8 cellular contexts compared by ENCODE assay signal in the genomic region with DNA sequence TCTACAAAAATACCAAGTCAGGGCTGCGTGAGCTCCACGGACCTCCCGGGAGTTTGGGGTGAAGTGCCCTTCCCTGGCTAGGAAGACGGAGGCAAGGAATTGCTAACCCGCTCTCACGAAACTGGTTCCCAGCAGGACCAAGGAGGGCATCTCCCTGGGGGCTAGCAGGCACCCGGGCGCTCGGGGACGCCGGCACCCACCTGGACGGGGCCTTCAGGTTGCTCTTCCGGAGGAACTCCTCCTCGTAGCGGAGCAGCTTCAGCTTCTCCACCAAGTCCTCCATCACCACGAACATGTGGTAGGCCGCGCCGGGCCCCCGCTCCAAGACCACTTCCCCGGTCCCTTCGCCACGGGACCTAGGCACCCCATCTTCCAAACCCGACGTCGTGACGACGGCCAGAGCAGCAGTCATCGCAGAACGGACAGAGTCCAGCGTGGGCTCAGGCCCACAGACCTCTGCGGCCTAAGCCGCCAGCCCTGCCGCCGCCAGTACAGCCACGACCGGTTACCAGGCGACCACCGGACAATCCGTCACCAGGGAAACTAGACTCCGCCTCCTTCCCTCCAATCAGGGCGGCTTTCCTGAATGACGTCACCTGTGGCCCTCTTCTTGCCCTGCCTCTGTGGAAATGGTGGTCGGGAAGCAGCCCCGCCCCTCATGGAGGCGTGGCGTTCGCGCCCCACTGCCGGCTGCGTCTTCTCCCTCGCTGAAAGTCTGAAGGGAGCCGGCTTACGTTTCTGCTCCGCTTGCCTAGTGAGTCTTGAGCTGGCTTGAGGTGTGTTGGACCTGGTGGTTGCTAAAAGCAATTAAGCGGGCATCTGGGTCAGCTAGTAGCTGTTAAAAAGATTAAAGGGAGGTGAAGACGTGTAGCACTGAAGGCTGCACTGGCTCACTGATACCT. TPM values are rescaled to one million over a fixed set of nuclear protein-coding genes. Genes with fewer than 3 reads are reported as not detected.
DNase-seq lines count a peak whose midpoint lies in the region; ATAC-seq and TF ChIP-seq lines count a peak whose summit lies in the region.

A gene with protein sequence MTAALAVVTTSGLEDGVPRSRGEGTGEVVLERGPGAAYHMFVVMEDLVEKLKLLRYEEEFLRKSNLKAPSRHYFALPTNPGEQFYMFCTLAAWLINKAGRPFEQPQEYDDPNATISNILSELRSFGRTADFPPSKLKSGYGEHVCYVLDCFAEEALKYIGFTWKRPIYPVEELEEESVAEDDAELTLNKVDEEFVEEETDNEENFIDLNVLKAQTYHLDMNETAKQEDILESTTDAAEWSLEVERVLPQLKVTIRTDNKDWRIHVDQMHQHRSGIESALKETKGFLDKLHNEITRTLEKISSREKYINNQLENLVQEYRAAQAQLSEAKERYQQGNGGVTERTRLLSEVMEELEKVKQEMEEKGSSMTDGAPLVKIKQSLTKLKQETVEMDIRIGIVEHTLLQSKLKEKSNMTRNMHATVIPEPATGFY (minus strand): TSS at position 514 of the 902 bp plus-strand sequence. CDS start 102 bp downstream, at position 412.

- H3K79me2 ChIP-seq in PC-9 (ENCODE audit: low read depth): peaks cover 20% of the 10 kb centered on the region

- H3K4me3 ChIP-seq in Jurkat, Clone E6-1 (ENCODE audit: low read length): peak within 1 kb of the TSS; percentile 58
- H3K4me3 ChIP-seq in PC-9 (peak within 1 kb of the TSS; percentile 85), mucosa of rectum (ENCODE audit: low read length in 2 of 2) (peak within 1 kb of the TSS; percentile 79 to 87)

- TF ChIP-seq POLR2A in erythroblast (IDR thresholded peaks at IDR 0.05; ENCODE audit: low read length): peak; percentile 65

- peak within 1 kb of the TSS; percentile 98 for H3K27ac Mint-ChIP-seq in activated T-cell treated with anti-CD3 and anti-CD28 coated beads, Interleukin-2, amount 50 U/mL, for 24 hours

- no peaks in the 10 kb centered on the region for H3K27me3 ChIP-seq in PC-9 (ENCODE audit: insufficient read depth, low read depth)
- H3K27me3 ChIP-seq in mucosa of rectum (ENCODE audit: control insufficient read depth in 2 of 2, insufficient read depth in 2 of 2, low read length in 2 of 2): no peaks in the 10 kb centered on the region

- H3K9me3 Mint-ChIP-seq in activated T-cell treated with anti-CD3 and anti-CD28 coated beads, Interleukin-2, amount 50 U/mL, for 24 hours: no peaks in the 10 kb centered on the region

- peak; percentile 91 for ATAC-seq in GM21619 (IDR thresholded peaks at IDR 0.05; ENCODE audit: unreplicated experiment)

- peak within 1 kb of the TSS; percentile 99 for H3K4me3 Mint-ChIP-seq in activated T-cell treated with anti-CD3 and anti-CD28 coated beads, Interleukin-2, amount 50 U/mL, for 24 hours

- no peaks in the 10 kb centered on the region for H3K9me2 ChIP-seq in PC-9 (ENCODE audit: insufficient read depth)

- TSS peak; percentile 80 for BruUV-seq in PC-9 (replicated peaks; lab: Mats Ljungman, UMichigan)

- peaks cover 27% of the 10 kb centered on the region for H3K4me1 ChIP-seq in PC-9 (replicated peaks; ENCODE audit: insufficient read depth)
- H3K4me1 ChIP-seq in mucosa of rectum (ENCODE audit: control insufficient read depth in 2 of 2, insufficient read depth in 2 of 2, low read length in 2 of 2): peaks cover 7 to 21% of the 10 kb centered on the region in 2 donors

- H3K36me3 Mint-ChIP-seq in activated T-cell treated with anti-CD3 and anti-CD28 coated beads, Interleukin-2, amount 50 U/mL, for 24 hours (ENCODE audit: low read depth): peaks cover 22% of the 10 kb centered on the region

- H3K27ac ChIP-seq in PC-9 (peak within 1 kb of the TSS; percentile 28), mucosa of rectum (ENCODE audit: low read depth in 2 of 2, low read length in 2 of 2) (peak within 1 kb of the TSS; percentile 76 to 89)

- CTCF ChIA-PET in PC-9 (lab: Charles Lee): interaction anchor here (0.5 to 0.6 kb wide), 2 partner anchors 169 to 222 kb away, joined by 3 to 4 read pairs; no protein-coding TSS in a partner anchor

- no peaks in the 10 kb centered on the region for H3K27me3 Mint-ChIP-seq in activated T-cell treated with anti-CD3 and anti-CD28 coated beads, Interleukin-2, amount 50 U/mL, for 24 hours

- H2AFZ ChIP-seq in PC-9: peak within 1 kb of the TSS; percentile 99

- H3K4me2 ChIP-seq in PC-9: peak within 1 kb of the TSS; percentile 76

- no peaks in the 10 kb centered on the region for H3K9me3 ChIP-seq in PC-9 (ENCODE audit: insufficient read depth, low read depth)
- H3K9me3 ChIP-seq in mucosa of rectum (ENCODE audit: control insufficient read depth in 2 of 2, low read length in 2 of 2): no peaks in the 10 kb centered on the region

- no peak for TF ChIP-seq CTCF in PC-9 (conservative IDR thresholded peaks at IDR 0.05)

- H3K36me3 ChIP-seq in PC-9 (ENCODE audit: low read depth) (peaks cover 9% of the 10 kb centered on the region; the same call in 1 of the 2 replicates), mucosa of rectum (ENCODE audit: control insufficient read depth in 2 of 2, insufficient read depth in 2 of 2, low read length in 2 of 2) (no peaks in the 10 kb centered on the region)

- peak within 1 kb of the TSS; percentile 92 to 96 for H3K9ac ChIP-seq in mucosa of rectum (ENCODE audit: low read depth in 1 of 2, low read length in 2 of 2)

- H3K4me1 Mint-ChIP-seq in activated T-cell treated with anti-CD3 and anti-CD28 coated beads, Interleukin-2, amount 50 U/mL, for 24 hours (ENCODE audit: low read depth): peaks cover 57% of the 10 kb centered on the region

- DNase-seq in DMS114 treated with DMSO at 0.1 percent for 48 hours (lab: John Stamatoyannopoulos, UW; ENCODE audit: unreplicated experiment) (peak; percentile 95), PC-9 (peak; percentile 98 to 99), erythroblast (lab: John Stamatoyannopoulos, UW) (peak; percentile 96 to 97)
- peak; percentile 93 for DNase-seq in Jurkat, Clone E6-1 (ENCODE audit: low read depth, low spot score)
- DNase-seq in activated T-cell treated with anti-CD3 and anti-CD28 coated beads, Interleukin-2, amount 50 U/mL, for 24 hours: peak; percentile 96
- peak; percentile 95 for DNase-seq in stimulated activated CD8-positive, alpha-beta memory T cell treated with anti-CD3 and anti-CD28 coated beads, Interleukin-4, amount 100 ng/mL, for 48 hours

- intact Hi-C loops in PC-9 (cut with micrococcal nuclease; ENCODE audit: unreplicated experiment): loop anchor here (1.0 to 5.0 kb wide), 8 partner anchors 83 to 285 kb away; no protein-coding TSS in a partner anchor

- no peaks in the 10 kb centered on the region for H4K20me1 ChIP-seq in PC-9 (ENCODE audit: insufficient read depth)

- H3F3A ChIP-seq in PC-9 (ENCODE audit: insufficient read depth, low read depth): no peaks in the 10 kb centered on the region

- POLR2A ChIA-PET in PC-9 (lab: Charles Lee; ENCODE audit: unreplicated experiment): interaction anchor here (0.6 to 0.9 kb wide), 4 partner anchors 12 to 166 kb away, joined by 3 to 6 read pairs (median 4); no protein-coding TSS in a partner anchor

RNA-seq across cellular contexts. Expression of the gene that starts here (rescaled TPM):
- polyA plus RNA-seq in Jurkat, Clone E6-1 (2012; ENCODE audit: insufficient read depth, insufficient read length): 13.5 TPM
- 55.2 and 65.7 TPM in 2 replicates for total RNA-seq in PC-9 (2021)

Comparison
In these comparisons a context has a peak if more than half of its experiments do, and no peak if none do; other contexts are left out.
1. Peak in every context shown above with its lines: DNase-seq, ATAC-seq, H3K4me3 ChIP-seq and H3K27ac ChIP-seq.